1 cellular context compared by ENCODE assay signal in genomic region chr3:105866656-105867653, GRCh38.
TF ChIP-seq lines count a peak whose summit lies in the region.

No MANE protein-coding gene starts in this region.

TF ChIP-seq in HepG2, 621 proteins besides CTCF, POLR2A, EP300 and RAD21 (continued from another document):
- TF ChIP-seq ARID4A (CRISPR knock-in tag; IDR thresholded peaks at IDR 0.05; ENCODE audit: borderline replicate concordance), result no peak
- peak; percentile 30 for TF ChIP-seq ELF3 (CRISPR knock-in tag; IDR thresholded peaks at IDR 0.05)
- TF ChIP-seq ZNF589 (CRISPR knock-in tag; conservative IDR thresholded peaks at IDR 0.05), result no peak
- TF ChIP-seq ERF (CRISPR knock-in tag; IDR thresholded peaks at IDR 0.05), result peak; percentile 32; the same call in 1 of the 2 replicates
- peak; percentile 49; the same call in 1 of the 2 replicates for TF ChIP-seq ATF1 (CRISPR knock-in tag; IDR thresholded peaks at IDR 0.05)
- no peak for TF ChIP-seq ZBTB38 (CRISPR knock-in tag; IDR thresholded peaks at IDR 0.05)
- no peak for TF ChIP-seq POLR2AphosphoS5 (IDR thresholded peaks at IDR 0.05; ENCODE audit: low read depth, low read length)
- TF ChIP-seq ZNF138 (CRISPR knock-in tag; IDR thresholded peaks at IDR 0.05; ENCODE audit: low read depth), result no peak
- no peak for TF ChIP-seq ZNF253 (CRISPR knock-in tag; IDR thresholded peaks at IDR 0.05; ENCODE audit: borderline replicate concordance)
- TF ChIP-seq THYN1 (CRISPR knock-in tag; IDR thresholded peaks at IDR 0.05; ENCODE audit: borderline replicate concordance, low read depth), result no peak
- TF ChIP-seq TMF1 (CRISPR knock-in tag; IDR thresholded peaks at IDR 0.05; ENCODE audit: low read depth), result no peak
- TF ChIP-seq CBX1 (IDR thresholded peaks at IDR 0.05; ENCODE audit: low read depth), result no peak
- TF ChIP-seq ZNF614 (CRISPR knock-in tag; IDR thresholded peaks at IDR 0.05; ENCODE audit: borderline replicate concordance), result no peak; the same call in 1 of the 2 replicates
- no peak for TF ChIP-seq PREB (CRISPR knock-in tag; IDR thresholded peaks at IDR 0.05)
- no peak for TF ChIP-seq ZNF501 (CRISPR knock-in tag; IDR thresholded peaks at IDR 0.05)
- TF ChIP-seq ZNF570 (CRISPR knock-in tag; IDR thresholded peaks at IDR 0.05; ENCODE audit: borderline replicate concordance), result no peak
- TF ChIP-seq HDAC6 (IDR thresholded peaks at IDR 0.05; ENCODE audit: low read depth, low read length), result no peak
- TF ChIP-seq HNF4A (CRISPR knock-in tag; IDR thresholded peaks at IDR 0.05), result peak; percentile 33; the same call in 1 of the 2 replicates
- TF ChIP-seq, protein P1, sequence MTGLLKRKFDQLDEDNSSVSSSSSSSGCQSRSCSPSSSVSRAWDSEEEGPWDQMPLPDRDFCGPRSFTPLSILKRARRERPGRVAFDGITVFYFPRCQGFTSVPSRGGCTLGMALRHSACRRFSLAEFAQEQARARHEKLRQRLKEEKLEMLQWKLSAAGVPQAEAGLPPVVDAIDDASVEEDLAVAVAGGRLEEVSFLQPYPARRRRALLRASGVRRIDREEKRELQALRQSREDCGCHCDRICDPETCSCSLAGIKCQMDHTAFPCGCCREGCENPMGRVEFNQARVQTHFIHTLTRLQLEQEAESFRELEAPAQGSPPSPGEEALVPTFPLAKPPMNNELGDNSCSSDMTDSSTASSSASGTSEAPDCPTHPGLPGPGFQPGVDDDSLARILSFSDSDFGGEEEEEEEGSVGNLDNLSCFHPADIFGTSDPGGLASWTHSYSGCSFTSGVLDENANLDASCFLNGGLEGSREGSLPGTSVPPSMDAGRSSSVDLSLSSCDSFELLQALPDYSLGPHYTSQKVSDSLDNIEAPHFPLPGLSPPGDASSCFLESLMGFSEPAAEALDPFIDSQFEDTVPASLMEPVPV (CRISPR knock-in tag; IDR thresholded peaks at IDR 0.05), result no peak
- TF ChIP-seq NFIC (IDR thresholded peaks at IDR 0.05; ENCODE audit: low read length), result peak; percentile 52; the same call in 1 of the 2 replicates
- TF ChIP-seq ZNF12 (CRISPR knock-in tag; IDR thresholded peaks at IDR 0.05), result peak; percentile 80; the same call in 1 of the 2 replicates
